ENCODE assay signal across 8 cellular contexts in genomic region chr6:27312950-27313271, GRCh38. TPM values are rescaled to one million over a fixed set of nuclear protein-coding genes. Genes with fewer than 3 reads are reported as not detected.
DNase-seq lines count a peak whose midpoint lies in the region; ATAC-seq and TF ChIP-seq lines count a peak whose summit lies in the region.
"Had no signal": no experiment of that assay in that cellular context is flagged by ENCODE, and none has a peak within 500 bp of the region (broad histone marks: within the 10 kb centered on the region; RNA-seq: fewer than 3 reads in every experiment).

No MANE protein-coding gene starts in this region.

- peaks cover 60% of the 10 kb centered on the region for H3K27me3 Mint-ChIP-seq in progenitor cell of endocrine pancreas

- ATAC-seq in GM19395 (IDR thresholded peaks at IDR 0.05; ENCODE audit: unreplicated experiment) (peak; percentile 36), GM21723 (IDR thresholded peaks at IDR 0.05; ENCODE audit: unreplicated experiment) (no peak), HG03108 (IDR thresholded peaks at IDR 0.05; ENCODE audit: unreplicated experiment) (no peak)

- peaks cover 36 to 52% of the 10 kb centered on the region in 2 donors for H3K27me3 ChIP-seq in duodenal mucosa (ENCODE audit: control insufficient read depth in 1 of 2, insufficient read depth in 2 of 2, low read length in 2 of 2)

- H3K4me1 ChIP-seq in duodenal mucosa (ENCODE audit: control insufficient read depth in 1 of 2, insufficient read depth in 2 of 2, low read length in 2 of 2), result peaks cover 4 to 5% of the 10 kb centered on the region in 2 donors

- H3K4me3 Mint-ChIP-seq in progenitor cell of endocrine pancreas (ENCODE audit: low read depth), result peak overlapping the region; percentile 79

- no peak overlapping the region for H3K27ac ChIP-seq in duodenal mucosa (ENCODE audit: low read depth, low read length)

- no peak for TF ChIP-seq CTCF in progenitor cell of endocrine pancreas (IDR thresholded peaks at IDR 0.05; ENCODE audit: unreplicated experiment)

- H3K9me3 ChIP-seq in duodenal mucosa (ENCODE audit: control insufficient read depth in 1 of 2, low read length in 2 of 2), result no peaks in the 10 kb centered on the region

- H3K9ac ChIP-seq in duodenal mucosa (ENCODE audit: low read depth in 1 of 2, low read length in 2 of 2), result peak overlapping the region in 1 of 2 donors; percentile 20

- no peak overlapping the region for H3K27ac Mint-ChIP-seq in progenitor cell of endocrine pancreas

- DNase-seq in Jurkat, Clone E6-1 (ENCODE audit: low read depth, low spot score), result no peak
- no peak for DNase-seq in progenitor cell of endocrine pancreas (ENCODE audit: low spot score, unreplicated experiment)
- no peak for DNase-seq in NCI-H146 (lab: John Stamatoyannopoulos, UW)
- DNase-seq: cortex of kidney had no signal

- no peaks in the 10 kb centered on the region for H3K36me3 ChIP-seq in duodenal mucosa (ENCODE audit: control insufficient read depth in 1 of 2, insufficient read depth in 2 of 2, low read length in 2 of 2)

- H3K9me3 Mint-ChIP-seq in progenitor cell of endocrine pancreas (ENCODE audit: low read depth), result peaks cover 5% of the 10 kb centered on the region

- H3K36me3 Mint-ChIP-seq in progenitor cell of endocrine pancreas (ENCODE audit: insufficient read depth), result no peaks in the 10 kb centered on the region

- H3K4me3 ChIP-seq in Jurkat, Clone E6-1 (ENCODE audit: low read length), result peak overlapping the region; percentile 48
- peak overlapping the region; percentile 74 for H3K4me3 ChIP-seq in duodenal mucosa (ENCODE audit: low read depth in 1 of 2, low read length in 2 of 2)

- peaks cover 2% of the 10 kb centered on the region for H3K4me1 Mint-ChIP-seq in progenitor cell of endocrine pancreas (ENCODE audit: low read depth)

RNA-seq across cellular contexts. Expression of gene POM121L2, which starts 0.8 kb away (rescaled TPM):
- polyA plus RNA-seq in Jurkat, Clone E6-1 (2012; ENCODE audit: insufficient read depth, insufficient read length), result not detected
- total RNA-seq in progenitor cell of endocrine pancreas, result not detected in 2 replicates
